In the genomic region with DNA sequence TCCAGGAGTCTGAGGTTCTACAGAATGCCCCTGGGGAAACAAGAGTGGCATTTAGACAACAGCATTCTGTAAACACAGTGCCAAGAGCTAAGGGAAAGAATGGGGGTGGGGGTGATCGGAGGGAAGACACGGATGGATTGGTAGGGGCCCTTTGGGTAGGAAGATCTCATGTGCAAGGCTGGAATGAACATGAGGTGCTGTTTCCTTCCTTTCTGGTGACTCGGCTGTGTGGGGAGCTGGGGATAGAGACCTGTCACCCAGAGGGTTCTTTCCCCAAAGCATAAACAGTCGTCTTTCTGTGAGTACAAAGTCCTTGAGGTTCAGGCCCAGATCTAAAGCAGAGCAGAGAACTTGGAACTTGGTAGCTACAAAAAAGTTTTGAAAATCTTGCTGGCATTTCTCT, we compare ENCODE assay signal across 12 cellular contexts. TPM values are rescaled to one million over a fixed set of nuclear protein-coding genes. Genes with fewer than 3 reads are reported as not detected.
DNase-seq lines count a peak whose midpoint lies in the region; ATAC-seq and TF ChIP-seq lines count a peak whose summit lies in the region.
"Had no signal": no experiment of that assay in that cellular context is flagged by ENCODE, and none has a peak within 500 bp of the region (broad histone marks: within the 10 kb centered on the region; RNA-seq: fewer than 3 reads in every experiment).

No MANE protein-coding gene starts in this region.

- H3K4me3 ChIP-seq in colonic mucosa = no peak overlapping the region
- H3K4me3 ChIP-seq in right lobe of liver = no peak overlapping the region
- peak overlapping the region in 1 of 4 donors; percentile 5 for H3K4me3 ChIP-seq in stomach
- H3K4me3 ChIP-seq in spleen = no peak overlapping the region

- H3K9me3 ChIP-seq in colonic mucosa (no peaks in the 10 kb centered on the region), right lobe of liver (no peaks in the 10 kb centered on the region), stomach (no peaks in the 10 kb centered on the region), spleen (no peaks in the 10 kb centered on the region)

- DNase-seq in HT-29 (ENCODE audit: low spot score) (peak; percentile 49), colonic mucosa (peak; percentile 36), right lobe of liver (no peak), stomach (no peak), NCI-H774 (lab: John Stamatoyannopoulos, UW) (no peak), spleen (no peak)
- DNase-seq: anterior cingulate cortex; CD4-positive, alpha-beta memory T cell; nucleus accumbens had no signal

- WGBS in right lobe of liver (ENCODE audit: insufficient coverage, low coverage, low lambda C conversion rate, missing lambda C conversion rate) = 22% methylated on average over 4 of the region's 4 CpGs
- WGBS in stomach, 5 donors = 30 to 49% (median 36%) methylated on average over 4 of the region's 4 CpGs
- 58 to 80% (median 73%) methylated on average over 4 of the region's 4 CpGs for WGBS in spleen, 5 donors

- TF ChIP-seq EP300 in stomach (IDR thresholded peaks at IDR 0.05) = no peak

- H3K9ac ChIP-seq in colonic mucosa (ENCODE audit: low read depth in 2 of 2, low read length in 2 of 2) = peak overlapping the region; percentile 38 to 89
- H3K9ac ChIP-seq: KMS-11 had no signal

- intact Hi-C loops in colonic mucosa (cut with DNase I) = no loop called here
- intact Hi-C loops in right lobe of liver (cut with DNase I) = no loop called here
- intact Hi-C loops in stomach (cut with DNase I; ENCODE audit: low total_unique reads) = no loop called here
- intact Hi-C loops in spleen (cut with DNase I; ENCODE audit: low total_unique reads) = no loop called here

- peak overlapping the region; percentile 97 for H3K27ac ChIP-seq in colonic mucosa
- H3K27ac ChIP-seq in right lobe of liver = peak overlapping the region; percentile 86 to 98 (median 94)
- H3K27ac ChIP-seq in stomach = peak overlapping the region; percentile 49 to 96 (median 92)
- peak overlapping the region in 4 of 8 donors; percentile 31 to 90 (median 68) for H3K27ac ChIP-seq in spleen
- H3K27ac ChIP-seq: KMS-11 had no signal

- TF ChIP-seq CTCF in colonic mucosa (IDR thresholded peaks at IDR 0.05) (no peak), right lobe of liver (IDR thresholded peaks at IDR 0.05) (no peak), stomach (IDR thresholded peaks at IDR 0.05) (no peak), spleen (IDR thresholded peaks at IDR 0.05 in 8 of 11, conservative IDR thresholded peaks at IDR 0.05 in 3 of 11) (no peak)

- H3K4me1 ChIP-seq in colonic mucosa (peaks cover 22% of the 10 kb centered on the region), right lobe of liver (peaks cover 0 to 60% (median 30%) of the 10 kb centered on the region in 4 donors), stomach (peaks cover 43 to 96% (median 80%) of the 10 kb centered on the region in 4 donors), spleen (peaks cover 4 to 77% (median 30%) of the 10 kb centered on the region in 6 donors)

- ATAC-seq in right lobe of liver (peak; percentile 55 to 80 (median 69)), GM21717 (IDR thresholded peaks at IDR 0.05; ENCODE audit: unreplicated experiment) (no peak), HG03280 (IDR thresholded peaks at IDR 0.05; ENCODE audit: unreplicated experiment) (no peak)

- peak; percentile 20 for TF ChIP-seq POLR2A in right lobe of liver (IDR thresholded peaks at IDR 0.05)
- no peak for TF ChIP-seq POLR2A in stomach (IDR thresholded peaks at IDR 0.05)
- no peak for TF ChIP-seq POLR2A in spleen (IDR thresholded peaks at IDR 0.05)

- H3K27me3 ChIP-seq in colonic mucosa = no peaks in the 10 kb centered on the region
- H3K27me3 ChIP-seq in right lobe of liver = no peaks in the 10 kb centered on the region
- no peaks in the 10 kb centered on the region for H3K27me3 ChIP-seq in stomach
- H3K27me3 ChIP-seq in spleen (replicated peaks in 1 of 7) = no peaks in the 10 kb centered on the region

- H3K36me3 ChIP-seq in colonic mucosa = no peaks in the 10 kb centered on the region
- H3K36me3 ChIP-seq in right lobe of liver = peaks cover 1 to 24% (median 15%) of the 10 kb centered on the region in 4 donors
- peaks cover 26 to 33% (median 28%) of the 10 kb centered on the region in 4 donors for H3K36me3 ChIP-seq in stomach
- peaks cover 0 to 29% (median 20%) of the 10 kb centered on the region in 6 donors for H3K36me3 ChIP-seq in spleen

RNA-seq across cellular contexts. Expression of a gene that starts 11.7 kb away (rescaled TPM):
- total RNA-seq in HT-29 (2014; rRNA removed; shearing (Covaris generic)) = 155 and 197 TPM in 2 replicates
- total RNA-seq in colonic mucosa (100 to 1,000 TPM; 423 to 769 TPM), right lobe of liver (100 to 1,000 TPM in 3 of 6 experiments, 10 to 100 TPM in 3; 44.3 to 180 (median 91.6) TPM), stomach (1,000 to 10,000 TPM in 4 of 5 donors, 100 to 1,000 TPM in 1; 425 to 2,605 (median 1,087) TPM), spleen (100 to 1,000 TPM in 5 of 7 donors, 10 to 100 TPM in 2; 86.5 to 317 (median 126) TPM)
- polyA plus RNA-seq in stomach (100 to 1,000 TPM; 230 to 494 (median 306) TPM), spleen (100 to 1,000 TPM in 1 of 3 donors, 10 to 100 TPM in 2; 70.6 to 141 (median 91.0) TPM)

Comparison
In these comparisons a context has a peak if more than half of its experiments do, and no peak if none do; other contexts are left out.
1. DNase-seq: peak in HT-29 (single experiment) and colonic mucosa (single experiment); none in right lobe of liver (0 of 3), stomach (single experiment), NCI-H774 (single experiment) and spleen (single experiment).
2. ATAC-seq: peak in right lobe of liver (4 of 4); none in GM21717 (single experiment) and HG03280 (single experiment).